In the genomic region with DNA sequence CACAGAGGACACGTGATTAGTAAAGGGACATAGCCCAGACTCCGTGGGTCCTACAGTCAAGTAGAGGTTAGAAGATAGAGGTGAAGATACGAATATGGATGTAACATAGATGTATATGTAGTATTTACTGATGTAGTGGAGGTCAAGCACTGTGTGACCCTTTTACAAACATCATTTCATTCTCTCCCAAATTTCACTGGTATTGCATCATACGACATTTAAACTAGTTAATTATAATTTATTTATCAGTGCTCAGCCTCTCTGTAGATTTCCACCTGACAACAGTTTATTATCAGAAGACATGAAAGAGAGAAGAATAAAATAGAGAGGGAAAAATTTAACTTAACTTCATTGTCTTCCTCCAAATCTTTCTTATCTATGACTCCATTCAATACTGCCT, we compare ENCODE assay signal across 37 cellular contexts.
DNase-seq lines count a peak whose midpoint lies in the region; ATAC-seq, FAIRE-seq and TF ChIP-seq lines count a peak whose summit lies in the region.
"Had no signal": no experiment of that assay in that cellular context is flagged by ENCODE, and none has a peak within 500 bp of the region (broad histone marks: within the 10 kb centered on the region; RNA-seq: fewer than 3 reads in every experiment).

No MANE protein-coding gene starts in this region.

- H3K9me3 Mint-ChIP-seq in activated CD4-positive, alpha-beta memory T cell treated with anti-CD3 and anti-CD28 coated beads, Interleukin-2, amount 10 ng/mL, durations not matched to agents 7 days and 5 days, result no peaks in the 10 kb centered on the region
- H3K9me3 Mint-ChIP-seq: CD4-positive, alpha-beta T cell had no signal

- H3K36me3 Mint-ChIP-seq in activated CD4-positive, alpha-beta memory T cell treated with anti-CD3 and anti-CD28 coated beads, Interleukin-2, amount 10 ng/mL, durations not matched to agents 7 days and 5 days (ENCODE audit: low read depth), result no peaks in the 10 kb centered on the region
- H3K36me3 Mint-ChIP-seq: CD14-positive monocyte; CD4-positive, alpha-beta memory T cell; CD4-positive, CD25-positive, alpha-beta regulatory T cell; CD8-positive, alpha-beta memory T cell; CD8-positive, alpha-beta T cell had no signal

- DNase-seq in HepG2 (ENCODE audit: low spot score) (no peak), right lobe of liver (no peak), IMR-90 (no peak), OCI-M1 (lab: John Stamatoyannopoulos, UW) (peak; percentile 31), K562 (ENCODE audit: extremely low read depth in 1 of 4, low spot score in 3 of 4) (no peak), NCI-H1694 treated with DMSO at 0.1 percent for 48 hours (lab: John Stamatoyannopoulos, UW) (no peak), CD1c-positive myeloid dendritic cell (ENCODE audit: extremely low spot score) (no peak)
- no peak for DNase-seq in activated CD4-positive, alpha-beta memory T cell treated with anti-CD3 and anti-CD28 coated beads, Interleukin-2, amount 10 ng/mL, durations not matched to agents 7 days and 5 days
- DNase-seq: 8988T; ACHN; AML-193; BE2C; C1 segment of cervical spinal cord; Caco-2; Calu3; CD4-positive, alpha-beta memory T cell; CD4-positive, alpha-beta T cell; CD4-positive, CD25-positive, alpha-beta regulatory T cell; CD8-positive, alpha-beta memory T cell; CD8-positive, alpha-beta T cell; COR-L47; DMS 273 treated with DMSO at 0.1 percent for 48 hours; DMS153; DMS53; DMS79; DMS79 treated with DMSO at 0.1 percent for 48 hours; DND-41; EL had no signal

- 2% methylated on average over 4 of the region's 4 CpGs for WGBS in HepG2 (ENCODE audit: low lambda C conversion rate)
- WGBS in right lobe of liver (ENCODE audit: insufficient coverage, low coverage, low lambda C conversion rate, missing lambda C conversion rate), result 27% methylated on average over 4 of the region's 4 CpGs
- WGBS in IMR-90 (ENCODE audit: extremely low coverage in 2 of 2, insufficient read length in 1 of 2), 2 experiments, result no CpG with 5 or more reads among the region's 4 CpGs
- 0% methylated on average over 4 of the region's 4 CpGs for WGBS in K562 (ENCODE audit: insufficient coverage, low coverage, missing lambda C conversion rate)

- H3K23ac ChIP-seq in IMR-90 (ENCODE audit: low read depth, low read length), result no peak overlapping the region

- H3K27me3 ChIP-seq in HepG2 (ENCODE audit: control insufficient read depth in 1 of 2, insufficient read depth in 2 of 2, low read length in 2 of 2) (no peaks in the 10 kb centered on the region), right lobe of liver (no peaks in the 10 kb centered on the region), IMR-90 (ENCODE audit: control insufficient read depth, insufficient read depth, low read length) (no peaks in the 10 kb centered on the region), K562 (ENCODE audit: control insufficient read depth in 2 of 2, insufficient read depth in 2 of 2, low read length in 2 of 2) (no peaks in the 10 kb centered on the region)
- H3K27me3 ChIP-seq: BE2C; BLaER1; BLaER1 treated with 17β-estradiol and CSF1 and Interleukin-3, amounts not matched to agents 10 nM and 100 nM had no signal

- in situ Hi-C loops in HepG2 (cut with HindIII; ENCODE audit: extremely low pct_ligation_motif_present, low pct_unique_long_range_greater_than_20kb), result no loop called here
- in situ Hi-C loops in IMR-90 (cut with MboI; ENCODE audit: low sequenced_read_pairs), result no loop called here
- in situ Hi-C loops in K562 (cut with MboI), result no loop called here

- no peaks in the 10 kb centered on the region for H3K4me1 Mint-ChIP-seq in activated CD4-positive, alpha-beta memory T cell treated with anti-CD3 and anti-CD28 coated beads, Interleukin-2, amount 10 ng/mL, durations not matched to agents 7 days and 5 days
- H3K4me1 Mint-ChIP-seq: B cell; CD14-positive monocyte; CD4-positive, alpha-beta memory T cell; CD4-positive, CD25-positive, alpha-beta regulatory T cell; CD8-positive, alpha-beta memory T cell had no signal

- H2BK5ac ChIP-seq in IMR-90 (ENCODE audit: low read depth, low read length, poor library complexity, severe bottlenecking), result no peak overlapping the region

- H3K14ac ChIP-seq in IMR-90 (replicated peaks; ENCODE audit: low read depth, low read length), result no peak overlapping the region

- no peak overlapping the region for H2BK120ac ChIP-seq in IMR-90 (ENCODE audit: low read depth, low read length)

- intact Hi-C loops in HepG2 (cut with micrococcal nuclease; ENCODE audit: unreplicated experiment) (no loop called here), right lobe of liver (cut with DNase I) (no loop called here), IMR-90 (cut with micrococcal nuclease) (no loop called here), K562 (cut with micrococcal nuclease) (no loop called here)

- H4K91ac ChIP-seq in IMR-90 (ENCODE audit: insufficient read depth, low read depth, low read length), result no peak overlapping the region

- dilution Hi-C loops in IMR-90 (cut with HindIII; ENCODE audit: low sequenced_read_pairs, unreplicated experiment), result no loop called here

- no peak overlapping the region for H2BK15ac ChIP-seq in IMR-90 (ENCODE audit: low read depth, low read length)

- CTCF ChIA-PET in HepG2 (lab: Yijun Ruan, JAX; ENCODE audit: low intra/inter-chr PET ratio, low total read pairs) (no interaction called here), IMR-90 (lab: Yijun Ruan, JAX) (no interaction called here), K562 (lab: Yijun Ruan, JAX; ENCODE audit: low intra/inter-chr PET ratio) (no interaction called here)
- CTCF ChIA-PET in activated CD4-positive, alpha-beta memory T cell treated with anti-CD3 and anti-CD28 coated beads, Interleukin-2, amount 10 ng/mL, durations not matched to agents 7 days and 5 days (lab: Charles Lee), result no interaction called here

- TF ChIP-seq POLR2A in HepG2 (IDR thresholded peaks at IDR 0.05; ENCODE audit: insufficient read depth in 1 of 2, low read depth in 2 of 2, low read length in 2 of 2), result no peak
- TF ChIP-seq POLR2A in right lobe of liver (IDR thresholded peaks at IDR 0.05), result no peak
- no peak for TF ChIP-seq POLR2A in IMR-90 (IDR thresholded peaks at IDR 0.05; ENCODE audit: low read depth, low read length)
- no peak for TF ChIP-seq POLR2A in K562 (conservative IDR thresholded peaks at IDR 0.05)

- FAIRE-seq in HepG2 (lab: Jason Lieb, UNC), result no peak
- no peak for FAIRE-seq in K562 (lab: Jason Lieb, UNC)
- FAIRE-seq: A204.1, A549, D721Med had no signal

- H3K27ac ChIP-seq in HepG2 (ENCODE audit: extremely low read length, insufficient read depth, low read length), result no peak overlapping the region
- no peak overlapping the region for H3K27ac ChIP-seq in right lobe of liver
- H3K27ac ChIP-seq in IMR-90 (ENCODE audit: insufficient read depth, low read length), result no peak overlapping the region
- H3K27ac ChIP-seq in K562 (ENCODE audit: extremely low read depth, low read depth, low read length), result no peak overlapping the region
- H3K27ac ChIP-seq: 22Rv1; A549; BLaER1; BLaER1 treated with 17β-estradiol and CSF1 and Interleukin-3, amounts not matched to agents 10 nM and 100 nM; C4-2B had no signal

- no peak for TF ChIP-seq RAD21 in HepG2 (CRISPR knock-in tag; IDR thresholded peaks at IDR 0.05)
- TF ChIP-seq RAD21 in IMR-90 (IDR thresholded peaks at IDR 0.05; ENCODE audit: low read length), result no peak
- TF ChIP-seq RAD21 in K562 (CRISPR knock-in tag; conservative IDR thresholded peaks at IDR 0.05 in 1 of 2, IDR thresholded peaks at IDR 0.05 in 1 of 2), result no peak

- H3K79me2 ChIP-seq in HepG2 (ENCODE audit: insufficient read depth, low read length) (no peaks in the 10 kb centered on the region), K562 (ENCODE audit: control insufficient read depth, insufficient read depth, low read length) (no peaks in the 10 kb centered on the region)

- no peak overlapping the region for H3K9ac ChIP-seq in HepG2 (ENCODE audit: insufficient read depth, low read depth, low read length)
- no peak overlapping the region for H3K9ac ChIP-seq in IMR-90 (ENCODE audit: low read depth, low read length)
- H3K9ac ChIP-seq in K562 (ENCODE audit: insufficient read depth in 1 of 2, low read depth in 2 of 2, low read length in 2 of 2), result no peak overlapping the region
- H3K9ac ChIP-seq: BLaER1; BLaER1 treated with 17β-estradiol and CSF1 and Interleukin-3, amounts not matched to agents 10 nM and 100 nM had no signal

- no peaks in the 10 kb centered on the region for H3K9me1 ChIP-seq in IMR-90 (ENCODE audit: insufficient read depth, low read length)
- no peaks in the 10 kb centered on the region for H3K9me1 ChIP-seq in K562 (ENCODE audit: control insufficient read depth, insufficient read depth, low read length)

- TF ChIP-seq CTCF in HepG2 (CRISPR knock-in tag; IDR thresholded peaks at IDR 0.05), result no peak
- no peak for TF ChIP-seq CTCF in right lobe of liver (IDR thresholded peaks at IDR 0.05)
- TF ChIP-seq CTCF in IMR-90 (conservative IDR thresholded peaks at IDR 0.05; ENCODE audit: low read depth, low read length), result no peak
- TF ChIP-seq CTCF in K562 (IDR thresholded peaks at IDR 0.05 in 2 of 3, conservative IDR thresholded peaks at IDR 0.05 in 1 of 3; ENCODE audit: insufficient read depth in 2 of 3, low read depth in 1 of 3, low read length in 3 of 3), result no peak

- no peak overlapping the region for H3K27ac Mint-ChIP-seq in activated CD4-positive, alpha-beta memory T cell treated with anti-CD3 and anti-CD28 coated beads, Interleukin-2, amount 10 ng/mL, durations not matched to agents 7 days and 5 days
- H3K27ac Mint-ChIP-seq: B cell; CD14-positive monocyte; CD4-positive, alpha-beta memory T cell; CD4-positive, alpha-beta T cell; CD4-positive, CD25-positive, alpha-beta regulatory T cell; CD8-positive, alpha-beta memory T cell; CD8-positive, alpha-beta T cell had no signal

- H3K18ac ChIP-seq in IMR-90 (ENCODE audit: low read depth, low read length), result no peak overlapping the region

- H3K4me1 ChIP-seq in HepG2 (ENCODE audit: insufficient read depth, low read length) (no peaks in the 10 kb centered on the region), right lobe of liver (no peaks in the 10 kb centered on the region), IMR-90 (ENCODE audit: control insufficient read depth, insufficient read depth, low read length) (no peaks in the 10 kb centered on the region), K562 (replicated peaks in 1 of 2; ENCODE audit: control insufficient read depth in 2 of 2, insufficient read depth in 2 of 2, low read length in 2 of 2) (no peaks in the 10 kb centered on the region)
- H3K4me1 ChIP-seq: A549; BE2C; BLaER1; BLaER1 treated with 17β-estradiol and CSF1 and Interleukin-3, amounts not matched to agents 10 nM and 100 nM; Caco-2 had no signal

- no peak overlapping the region for H2BK20ac ChIP-seq in IMR-90 (ENCODE audit: low read depth, low read length)

- H3K27me3 Mint-ChIP-seq in activated CD4-positive, alpha-beta memory T cell treated with anti-CD3 and anti-CD28 coated beads, Interleukin-2, amount 10 ng/mL, durations not matched to agents 7 days and 5 days, result no peaks in the 10 kb centered on the region
- H3K27me3 Mint-ChIP-seq: B cell; CD4-positive, CD25-positive, alpha-beta regulatory T cell had no signal

- H3K4me3 ChIP-seq in HepG2 (replicated peaks in 1 of 3; ENCODE audit: insufficient read depth in 1 of 3, low read depth in 2 of 3, low read length in 3 of 3) (no peak overlapping the region), right lobe of liver (no peak overlapping the region), IMR-90 (ENCODE audit: insufficient read depth, low read depth, low read length) (no peak overlapping the region), K562 (no peak overlapping the region)
- H3K4me3 ChIP-seq: A549; BLaER1; BLaER1 treated with 17β-estradiol and CSF1 and Interleukin-3, amounts not matched to agents 10 nM and 100 nM had no signal

- H4K8ac ChIP-seq in IMR-90 (ENCODE audit: low read depth in 2 of 2, low read length in 2 of 2), result no peak overlapping the region

- no peak overlapping the region for H2AK9ac ChIP-seq in IMR-90 (replicated peaks; ENCODE audit: low read depth, low read length, poor library complexity)

- H3K36me3 ChIP-seq in HepG2 (replicated peaks in 1 of 2; ENCODE audit: control insufficient read depth in 1 of 2, insufficient read depth in 2 of 2, low read length in 2 of 2), result no peaks in the 10 kb centered on the region
- no peaks in the 10 kb centered on the region for H3K36me3 ChIP-seq in right lobe of liver
- H3K36me3 ChIP-seq in IMR-90 (ENCODE audit: control insufficient read depth, insufficient read depth, low read length), result no peaks in the 10 kb centered on the region
- no peaks in the 10 kb centered on the region for H3K36me3 ChIP-seq in K562 (ENCODE audit: control insufficient read depth, insufficient read depth, low read length)
- H3K36me3 ChIP-seq: BE2C; BLaER1; BLaER1 treated with 17β-estradiol and CSF1 and Interleukin-3, amounts not matched to agents 10 nM and 100 nM had no signal

- BruUV-seq in HepG2 (replicated peaks; lab: Mats Ljungman, UMichigan), result no TSS peak
- BruUV-seq in IMR-90 (replicated peaks; lab: Mats Ljungman, UMichigan), result no TSS peak
- no TSS peak for BruUV-seq in K562 (replicated peaks; lab: Mats Ljungman, UMichigan)

- no peak for TF ChIP-seq EP300 in HepG2 (IDR thresholded peaks at IDR 0.05; ENCODE audit: low read depth in 2 of 2, low read length in 2 of 2)
- no peak for TF ChIP-seq EP300 in HepG2 (CRISPR knock-in tag; IDR thresholded peaks at IDR 0.05; ENCODE audit: borderline replicate concordance)
- TF ChIP-seq EP300 in K562 (IDR thresholded peaks at IDR 0.05; ENCODE audit: low read length), result no peak

- POLR2A ChIA-PET in HepG2 (lab: Yijun Ruan, JAX), result no interaction called here
- POLR2A ChIA-PET in IMR-90 (lab: Charles Lee; ENCODE audit: unreplicated experiment), result no interaction called here
- POLR2A ChIA-PET in K562 (lab: Yijun Ruan, JAX), result interaction anchor here (1.7 kb wide), 1 partner anchor 22 kb away, joined by 5 read pairs; no protein-coding TSS in a partner anchor
- POLR2A ChIA-PET in activated CD4-positive, alpha-beta memory T cell treated with anti-CD3 and anti-CD28 coated beads, Interleukin-2, amount 10 ng/mL, durations not matched to agents 7 days and 5 days (lab: Charles Lee), result no interaction called here

- H2AFZ ChIP-seq in HepG2 (ENCODE audit: low read length), result no peak overlapping the region
- no peak overlapping the region for H2AFZ ChIP-seq in IMR-90 (replicated peaks; ENCODE audit: low read length, poor library complexity)
- H2AFZ ChIP-seq in K562 (ENCODE audit: low read depth, low read length), result no peak overlapping the region

- no peaks in the 10 kb centered on the region for H3K79me1 ChIP-seq in IMR-90 (ENCODE audit: low read depth in 1 of 2, low read length in 2 of 2)

- no peak overlapping the region for H3K4ac ChIP-seq in IMR-90 (ENCODE audit: low read depth, low read length)

- peaks cover 51% of the 10 kb centered on the region for H3K9me3 ChIP-seq in HepG2 (ENCODE audit: low read length)
- H3K9me3 ChIP-seq in right lobe of liver, result no peaks in the 10 kb centered on the region
- H3K9me3 ChIP-seq in IMR-90 (ENCODE audit: control insufficient read depth, insufficient read depth, low read length), result no peaks in the 10 kb centered on the region; the same call in none of the 2 replicates
- H3K9me3 ChIP-seq in K562 (replicated peaks; ENCODE audit: control insufficient read depth, insufficient read depth, low read depth, low read length), result no peaks in the 10 kb centered on the region
- H3K9me3 ChIP-seq: A549, BE2C, BLaER1, Caco-2 had no signal

- no peak overlapping the region for H2AK5ac ChIP-seq in IMR-90 (ENCODE audit: low read depth, low read length)

- no peak for ATAC-seq in HepG2
- ATAC-seq in right lobe of liver, result no peak
- ATAC-seq in IMR-90 (ENCODE audit: low read depth), result no peak
- ATAC-seq in K562, result no peak
- ATAC-seq: A549; CD8-positive, alpha-beta T cell had no signal

- no peak overlapping the region for H4K5ac ChIP-seq in IMR-90 (ENCODE audit: low read depth, low read length)

- H4K20me1 ChIP-seq in HepG2 (ENCODE audit: insufficient read depth, low read length) (no peaks in the 10 kb centered on the region), IMR-90 (ENCODE audit: insufficient read depth, low read length) (no peaks in the 10 kb centered on the region), K562 (replicated peaks; ENCODE audit: control insufficient read depth, insufficient read depth, low read length) (no peaks in the 10 kb centered on the region)
- H4K20me1 ChIP-seq: BLaER1; BLaER1 treated with 17β-estradiol and CSF1 and Interleukin-3, amounts not matched to agents 10 nM and 100 nM had no signal

- H3K4me2 ChIP-seq in HepG2 (ENCODE audit: low read depth, low read length), result no peak overlapping the region
- H3K4me2 ChIP-seq in IMR-90 (ENCODE audit: low read depth, low read length), result no peak overlapping the region
- no peak overlapping the region for H3K4me2 ChIP-seq in K562 (ENCODE audit: insufficient read depth, low read length)
- H3K4me2 ChIP-seq: A549; BLaER1; BLaER1 treated with 17β-estradiol and CSF1 and Interleukin-3, amounts not matched to agents 10 nM and 100 nM had no signal

- no peak overlapping the region for H3K56ac ChIP-seq in IMR-90 (ENCODE audit: extremely low read depth, insufficient read depth, low read length)

- no peak overlapping the region for H3K4me3 Mint-ChIP-seq in activated CD4-positive, alpha-beta memory T cell treated with anti-CD3 and anti-CD28 coated beads, Interleukin-2, amount 10 ng/mL, durations not matched to agents 7 days and 5 days
- H3K4me3 Mint-ChIP-seq: B cell; CD14-positive monocyte; CD4-positive, alpha-beta memory T cell; CD4-positive, alpha-beta T cell; CD4-positive, CD25-positive, alpha-beta regulatory T cell; CD8-positive, alpha-beta memory T cell; CD8-positive, alpha-beta T cell had no signal
